In the genomic region with DNA sequence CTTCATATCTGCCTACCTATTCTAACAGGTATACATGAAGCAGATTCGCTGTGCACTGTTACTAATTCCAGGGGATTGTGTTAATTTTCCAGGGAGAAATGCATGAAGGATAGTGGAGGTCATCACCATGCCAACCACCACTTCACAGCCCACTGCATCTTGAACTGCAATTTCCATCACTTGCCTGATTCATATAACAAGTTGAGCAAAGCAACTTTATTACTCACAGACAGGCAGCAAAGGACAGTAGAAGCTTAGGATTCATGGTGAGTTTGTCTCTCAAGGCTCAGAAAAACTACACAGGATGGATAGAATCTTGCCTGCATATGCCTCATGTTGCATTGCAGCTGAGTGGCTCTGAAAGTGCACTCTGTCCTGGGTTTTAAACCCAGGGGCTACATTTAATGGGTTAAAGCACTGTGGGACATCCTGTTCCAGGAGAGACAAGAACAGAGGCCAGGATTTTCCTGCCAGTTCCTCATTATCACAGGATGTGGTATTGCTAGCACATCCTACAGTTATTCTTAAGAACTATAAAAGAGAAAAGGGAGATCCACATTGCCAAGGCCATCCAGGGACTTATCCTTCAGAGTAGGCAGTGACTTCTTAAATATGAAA, we compare ENCODE assay signal across 15 cellular contexts.
DNase-seq lines count a peak whose midpoint lies in the region; ATAC-seq and TF ChIP-seq lines count a peak whose summit lies in the region.
"Had no signal": no experiment of that assay in that cellular context is flagged by ENCODE, and none has a peak within 500 bp of the region (broad histone marks: within the 10 kb centered on the region; RNA-seq: fewer than 3 reads in every experiment).

No MANE protein-coding gene starts in this region.

- peaks cover 6 to 62% (median 11%) of the 10 kb centered on the region in 4 donors for H3K4me1 Mint-ChIP-seq in CD4-positive, CD25-positive, alpha-beta regulatory T cell
- peaks cover 4% of the 10 kb centered on the region for H3K4me1 Mint-ChIP-seq in activated T-helper 1 cell treated with anti-CD3 and anti-CD28 coated beads, Interleukin-12 subunit alpha, Interleukin-12 subunit beta, Interleukin-2, Interleukin-4 antibody, amounts not matched to agents 30 ng/mL and 10 ng/mL and 1 ng/mL, durations not matched to agents 14 hours and 24 hours and 36 hours (ENCODE audit: low read depth)

- peaks cover 7% of the 10 kb centered on the region for H3K36me3 Mint-ChIP-seq in CD4-positive, CD25-positive, alpha-beta regulatory T cell
- H3K36me3 Mint-ChIP-seq in activated T-helper 1 cell treated with anti-CD3 and anti-CD28 coated beads, Interleukin-12 subunit alpha, Interleukin-12 subunit beta, Interleukin-2, Interleukin-4 antibody, amounts not matched to agents 30 ng/mL and 10 ng/mL and 1 ng/mL, durations not matched to agents 14 hours and 24 hours and 36 hours (ENCODE audit: low read depth): no peaks in the 10 kb centered on the region

- ATAC-seq in CD4-positive, CD25-positive, alpha-beta regulatory T cell (ENCODE audit: low read depth in 2 of 2): no peak
- ATAC-seq in foreskin keratinocyte (peak; percentile 67), GM18519 (IDR thresholded peaks at IDR 0.05; ENCODE audit: low FRiP score, unreplicated experiment) (no peak)
- ATAC-seq: lower lobe of right lung had no signal

- intact Hi-C loops in activated T-helper 1 cell treated with anti-CD3 and anti-CD28 coated beads, Interleukin-12 subunit alpha, Interleukin-12 subunit beta, Interleukin-2, Interleukin-4 antibody, amounts not matched to agents 30 ng/mL and 10 ng/mL and 1 ng/mL, durations not matched to agents 14 hours and 24 hours and 36 hours (cut with micrococcal nuclease): no loop called here

- no peaks in the 10 kb centered on the region for H3K9me3 Mint-ChIP-seq in CD4-positive, CD25-positive, alpha-beta regulatory T cell
- no peaks in the 10 kb centered on the region for H3K9me3 Mint-ChIP-seq in activated T-helper 1 cell treated with anti-CD3 and anti-CD28 coated beads, Interleukin-12 subunit alpha, Interleukin-12 subunit beta, Interleukin-2, Interleukin-4 antibody, amounts not matched to agents 30 ng/mL and 10 ng/mL and 1 ng/mL, durations not matched to agents 14 hours and 24 hours and 36 hours

- H3K4me3 Mint-ChIP-seq in CD4-positive, CD25-positive, alpha-beta regulatory T cell: no peak overlapping the region
- H3K4me3 Mint-ChIP-seq in activated T-helper 1 cell treated with anti-CD3 and anti-CD28 coated beads, Interleukin-12 subunit alpha, Interleukin-12 subunit beta, Interleukin-2, Interleukin-4 antibody, amounts not matched to agents 30 ng/mL and 10 ng/mL and 1 ng/mL, durations not matched to agents 14 hours and 24 hours and 36 hours: no peak overlapping the region

- peaks cover 3% of the 10 kb centered on the region for H3K27me3 Mint-ChIP-seq in CD4-positive, CD25-positive, alpha-beta regulatory T cell
- peaks cover 22% of the 10 kb centered on the region for H3K27me3 Mint-ChIP-seq in activated T-helper 1 cell treated with anti-CD3 and anti-CD28 coated beads, Interleukin-12 subunit alpha, Interleukin-12 subunit beta, Interleukin-2, Interleukin-4 antibody, amounts not matched to agents 30 ng/mL and 10 ng/mL and 1 ng/mL, durations not matched to agents 14 hours and 24 hours and 36 hours (ENCODE audit: insufficient read depth)

- in situ Hi-C loops in G401 (cut with HindIII; ENCODE audit: low sequenced_read_pairs): no loop called here

- no peaks in the 10 kb centered on the region for H3K4me1 ChIP-seq in CD4-positive, CD25-positive, alpha-beta regulatory T cell (ENCODE audit: control insufficient read depth, insufficient read depth, low read length, poor library complexity, severe bottlenecking)
- H3K4me1 ChIP-seq in foreskin keratinocyte: peaks cover 38% of the 10 kb centered on the region
- H3K4me1 ChIP-seq: lower lobe of right lung, tibial artery had no signal

- no peaks in the 10 kb centered on the region for H3K27me3 ChIP-seq in CD4-positive, CD25-positive, alpha-beta regulatory T cell (ENCODE audit: control insufficient read depth, insufficient read depth, low read length)
- no peaks in the 10 kb centered on the region for H3K27me3 ChIP-seq in foreskin keratinocyte

- H3K27ac ChIP-seq in CD4-positive, CD25-positive, alpha-beta regulatory T cell (ENCODE audit: insufficient read depth, low read length, poor library complexity, severe bottlenecking): peak overlapping the region; percentile 41
- H3K27ac ChIP-seq in foreskin keratinocyte: no peak overlapping the region
- H3K27ac ChIP-seq: KMS-11, lower lobe of right lung, tibial artery had no signal

- DNase-seq in CD4-positive, CD25-positive, alpha-beta regulatory T cell: no peak
- DNase-seq in G401 (ENCODE audit: low spot score) (peak; percentile 53), foreskin keratinocyte (peak; percentile 10 to 59), NCI-H82 (lab: John Stamatoyannopoulos, UW) (no peak), occipital lobe (lab: John Stamatoyannopoulos, UW) (no peak), NCI-H1048 (lab: John Stamatoyannopoulos, UW) (no peak)
- no peak for DNase-seq in activated T-helper 1 cell treated with anti-CD3 and anti-CD28 coated beads, Interleukin-12 subunit alpha, Interleukin-12 subunit beta, Interleukin-2, Interleukin-4 antibody, amounts not matched to agents 30 ng/mL and 10 ng/mL and 1 ng/mL, durations not matched to agents 14 hours and 24 hours and 36 hours (ENCODE audit: low spot score)
- DNase-seq: hippocampal formation, lower lobe of right lung, NCI-H187, NCI-H526 treated with DMSO at 0.1 percent for 48 hours, Right ventricle myocardium superior, tibial artery had no signal

- H3K4me3 ChIP-seq in CD4-positive, CD25-positive, alpha-beta regulatory T cell (ENCODE audit: low read depth, low read length): no peak overlapping the region
- H3K4me3 ChIP-seq: lower lobe of right lung, tibial artery had no signal

- peak overlapping the region; percentile 57 to 84 (median 65) for H3K27ac Mint-ChIP-seq in CD4-positive, CD25-positive, alpha-beta regulatory T cell
- peak overlapping the region; percentile 52 for H3K27ac Mint-ChIP-seq in activated T-helper 1 cell treated with anti-CD3 and anti-CD28 coated beads, Interleukin-12 subunit alpha, Interleukin-12 subunit beta, Interleukin-2, Interleukin-4 antibody, amounts not matched to agents 30 ng/mL and 10 ng/mL and 1 ng/mL, durations not matched to agents 14 hours and 24 hours and 36 hours

- no peaks in the 10 kb centered on the region for H3K36me3 ChIP-seq in CD4-positive, CD25-positive, alpha-beta regulatory T cell (ENCODE audit: control insufficient read depth, insufficient read depth, low read length)
- H3K36me3 ChIP-seq: lower lobe of right lung, tibial artery had no signal

- TF ChIP-seq CTCF in foreskin keratinocyte (conservative IDR thresholded peaks at IDR 0.05): no peak

- H3K9me3 ChIP-seq in CD4-positive, CD25-positive, alpha-beta regulatory T cell (ENCODE audit: control insufficient read depth in 2 of 2, low read length in 2 of 2): no peaks in the 10 kb centered on the region
- H3K9me3 ChIP-seq: lower lobe of right lung, tibial artery had no signal

Comparison
In these comparisons a context has a peak if more than half of its experiments do, and no peak if none do; other contexts are left out.
1. DNase-seq: peak in G401 (single experiment) and foreskin keratinocyte (2 of 2); none in CD4-positive, CD25-positive, alpha-beta regulatory T cell (0 of 3), activated T-helper 1 cell treated with anti-CD3 and anti-CD28 coated beads, Interleukin-12 subunit alpha, Interleukin-12 subunit beta, Interleukin-2, Interleukin-4 antibody, amounts not matched to agents 30 ng/mL and 10 ng/mL and 1 ng/mL, durations not matched to agents 14 hours and 24 hours and 36 hours (single experiment), NCI-H82 (single experiment), occipital lobe (single experiment) and NCI-H1048 (single experiment).